Comparison of ENCODE assay signal across 9 cellular contexts in genomic region chr4:7045553-7045952, GRCh38. TPM values are rescaled to one million over a fixed set of nuclear protein-coding genes. Genes with fewer than 3 reads are reported as not detected.
A peak's percentile ranks its signal among the peaks of the same experiment; 100 is the strongest.
DNase-seq lines count a peak whose midpoint lies in the region; ATAC-seq and TF ChIP-seq lines count a peak whose summit lies in the region.
"Had no signal": no experiment of that assay in that cellular context is flagged by ENCODE, and none has a peak within 500 bp of the region (broad histone marks: within the 10 kb centered on the region; RNA-seq: fewer than 3 reads in every experiment).

No MANE protein-coding gene starts in this region.

- H3K56ac ChIP-seq in mesendoderm (ENCODE audit: low read length): no peak overlapping the region

- H3K9me3 ChIP-seq in T-helper 17 cell (ENCODE audit: control insufficient read depth, low read length, poor library complexity, severe bottlenecking): no peaks in the 10 kb centered on the region
- no peaks in the 10 kb centered on the region for H3K9me3 ChIP-seq in skeletal muscle tissue (ENCODE audit: control insufficient read depth in 3 of 3, low read length in 3 of 3)
- H3K9me3 ChIP-seq in osteoblast (ENCODE audit: low read depth, low read length): no peaks in the 10 kb centered on the region

- H2AFZ ChIP-seq in osteoblast (ENCODE audit: low read length): no peak overlapping the region

- H3K18ac ChIP-seq in mesendoderm (ENCODE audit: low read length): no peak overlapping the region

- H3K4ac ChIP-seq in mesendoderm (ENCODE audit: low read depth, low read length): no peak overlapping the region

- H4K20me1 ChIP-seq in osteoblast (ENCODE audit: insufficient read depth, low read length): peaks cover 64% of the 10 kb centered on the region

- H3K4me1 ChIP-seq in skeletal muscle tissue (ENCODE audit: control insufficient read depth in 3 of 3, insufficient read depth in 3 of 3, low read length in 3 of 3): peaks cover 53 to 78% (median 68%) of the 10 kb centered on the region in 3 donors
- H3K4me1 ChIP-seq in osteoblast (ENCODE audit: insufficient read depth, low read length): peaks cover 24% of the 10 kb centered on the region
- peaks cover 2% of the 10 kb centered on the region for H3K4me1 ChIP-seq in mesendoderm (ENCODE audit: control insufficient read depth, low read depth, low read length)

- no peak overlapping the region for H2BK120ac ChIP-seq in mesendoderm (ENCODE audit: low read depth, low read length)

- H2BK15ac ChIP-seq in mesendoderm (replicated peaks; ENCODE audit: low read depth): no peak overlapping the region

- TF ChIP-seq CTCF in epithelial cell of esophagus (IDR thresholded peaks at IDR 0.05; ENCODE audit: insufficient read depth, low read depth, low read length, missing control alignments): no peak
- TF ChIP-seq CTCF in osteoblast (IDR thresholded peaks at IDR 0.05; ENCODE audit: extremely low read depth, low read depth, low read length): no peak

- no peaks in the 10 kb centered on the region for H3K27me3 Mint-ChIP-seq in T-helper 1 cell treated with Interleukin-12 subunit alpha and Interleukin-12 subunit beta and Interleukin-4 antibody, amounts not matched to agents 30 μg/mL and 1 μg/mL, for 36 hours (ENCODE audit: low read depth)
- H3K27me3 Mint-ChIP-seq in T-helper 17 cell: no peaks in the 10 kb centered on the region

- WGBS in mesendoderm (ENCODE audit: extremely low coverage, insufficient coverage, low lambda C conversion rate): no CpG with 5 or more reads among the region's 8 CpGs

- H3K23ac ChIP-seq in mesendoderm (ENCODE audit: low read length): no peak overlapping the region

- H2AK5ac ChIP-seq in mesendoderm (ENCODE audit: low read length): no peak overlapping the region

- H3K27me3 ChIP-seq in skeletal muscle tissue (ENCODE audit: control insufficient read depth in 3 of 3, insufficient read depth in 3 of 3, low read length in 3 of 3): no peaks in the 10 kb centered on the region
- no peaks in the 10 kb centered on the region for H3K27me3 ChIP-seq in osteoblast (ENCODE audit: insufficient read depth, low read length)
- H3K27me3 ChIP-seq in mesendoderm (ENCODE audit: insufficient read depth, low read length, poor library complexity): peaks cover 6% of the 10 kb centered on the region

- H3K4me3 ChIP-seq in epithelial cell of esophagus (ENCODE audit: low read length) (peak overlapping the region; percentile 84), skeletal muscle tissue (ENCODE audit: low read length in 3 of 3) (peak overlapping the region; percentile 56 to 99 (median 91)), osteoblast (ENCODE audit: insufficient read depth, low read length) (no peak overlapping the region), mesendoderm (ENCODE audit: low read length) (no peak overlapping the region)

- H2BK5ac ChIP-seq in mesendoderm (ENCODE audit: low read length): no peak overlapping the region

- H3K4me2 ChIP-seq in osteoblast (ENCODE audit: insufficient read depth, low read length): no peak overlapping the region
- no peak overlapping the region for H3K4me2 ChIP-seq in mesendoderm (ENCODE audit: low read length)

- no peaks in the 10 kb centered on the region for H3K9me3 Mint-ChIP-seq in T-helper 1 cell treated with Interleukin-12 subunit alpha and Interleukin-12 subunit beta and Interleukin-4 antibody, amounts not matched to agents 30 μg/mL and 1 μg/mL, for 36 hours

- H3K36me3 ChIP-seq in skeletal muscle tissue (ENCODE audit: control insufficient read depth in 3 of 3, insufficient read depth in 3 of 3, low read length in 3 of 3): peaks cover 2 to 6% (median 4%) of the 10 kb centered on the region in 3 donors
- H3K36me3 ChIP-seq in osteoblast (ENCODE audit: insufficient read depth, low read length): no peaks in the 10 kb centered on the region
- no peaks in the 10 kb centered on the region for H3K36me3 ChIP-seq in mesendoderm (ENCODE audit: control insufficient read depth, insufficient read depth, low read length)

- no peak for ATAC-seq in T-helper 17 cell

- H4K8ac ChIP-seq in mesendoderm (ENCODE audit: low read depth, low read length): no peak overlapping the region

- H3K4me3 Mint-ChIP-seq in T-helper 1 cell treated with Interleukin-12 subunit alpha and Interleukin-12 subunit beta and Interleukin-4 antibody, amounts not matched to agents 30 μg/mL and 1 μg/mL, for 36 hours: peak overlapping the region; percentile 74
- H3K4me3 Mint-ChIP-seq in T-helper 17 cell: peak overlapping the region; percentile 93

- H3K27ac Mint-ChIP-seq in T-helper 1 cell treated with Interleukin-12 subunit alpha and Interleukin-12 subunit beta and Interleukin-4 antibody, amounts not matched to agents 30 μg/mL and 1 μg/mL, for 36 hours: peak overlapping the region; percentile 65
- peak overlapping the region; percentile 87 for H3K27ac Mint-ChIP-seq in T-helper 17 cell

- H3K9ac ChIP-seq in skeletal muscle tissue (ENCODE audit: low read depth in 1 of 3, low read length in 3 of 3): peak overlapping the region; percentile 24 to 98 (median 71)
- H3K9ac ChIP-seq in mesendoderm (ENCODE audit: low read length): no peak overlapping the region

- H3K79me2 ChIP-seq in osteoblast (ENCODE audit: insufficient read depth, low read length) (peaks cover 72% of the 10 kb centered on the region), mesendoderm (ENCODE audit: control insufficient read depth, insufficient read depth, low read length) (peaks cover 32% of the 10 kb centered on the region)

- H3K27ac ChIP-seq in skeletal muscle tissue (ENCODE audit: low read depth, low read length): peak overlapping the region; percentile 37
- no peak overlapping the region for H3K27ac ChIP-seq in osteoblast (ENCODE audit: low read depth, low read length)
- H3K27ac ChIP-seq in mesendoderm (ENCODE audit: low read depth, low read length): no peak overlapping the region
- H3K27ac ChIP-seq: HL-60 had no signal

- no peak overlapping the region for H4K5ac ChIP-seq in mesendoderm (ENCODE audit: low read length)

- peaks cover 39% of the 10 kb centered on the region for H3K79me1 ChIP-seq in mesendoderm (ENCODE audit: low read length)

- H3K36me3 Mint-ChIP-seq in T-helper 1 cell treated with Interleukin-12 subunit alpha and Interleukin-12 subunit beta and Interleukin-4 antibody, amounts not matched to agents 30 μg/mL and 1 μg/mL, for 36 hours (ENCODE audit: low read depth): peaks cover 12% of the 10 kb centered on the region
- no peaks in the 10 kb centered on the region for H3K36me3 Mint-ChIP-seq in T-helper 17 cell (ENCODE audit: low read depth)

- H3K4me1 Mint-ChIP-seq in T-helper 1 cell treated with Interleukin-12 subunit alpha and Interleukin-12 subunit beta and Interleukin-4 antibody, amounts not matched to agents 30 μg/mL and 1 μg/mL, for 36 hours (ENCODE audit: low read depth): peaks cover 42% of the 10 kb centered on the region
- H3K4me1 Mint-ChIP-seq in T-helper 17 cell: peaks cover 47% of the 10 kb centered on the region

- no peak for DNase-seq in T-helper 1 cell
- no peak for DNase-seq in T-helper 17 cell
- no peak for DNase-seq in epithelial cell of esophagus (ENCODE audit: low read depth)
- DNase-seq in NCI-H1694 (lab: John Stamatoyannopoulos, UW): no peak
- no peak for DNase-seq in osteoblast (ENCODE audit: insufficient read length, low spot score, missing footprints)
- DNase-seq in mesendoderm: no peak

RNA-seq across cellular contexts. Expression of gene TADA2B, which starts 2.4 kb away (rescaled TPM):
- 10 to 100 TPM; 31.8 to 40.9 TPM for total RNA-seq in T-helper 17 cell
- 19.3 TPM for total RNA-seq in skeletal muscle tissue
- total RNA-seq in osteoblast: 12.7 and 13.0 TPM in 2 replicates
- 8.0 TPM for polyA plus RNA-seq in mesendoderm (2013, experiment 1 of 2)
- 8.3 TPM for polyA plus RNA-seq in mesendoderm (2013, experiment 2 of 2)

RNA-seq across cellular contexts. Expression of gene GRPEL1, which starts 22.3 kb away (rescaled TPM):
- total RNA-seq in T-helper 17 cell (10 to 100 TPM; 45.8 to 47.1 TPM), skeletal muscle tissue (19.3 TPM), osteoblast (10.3 and 21.0 TPM in 2 replicates)
- 27.2 TPM for polyA plus RNA-seq in mesendoderm (2013, experiment 1 of 2)
- 28.8 TPM for polyA plus RNA-seq in mesendoderm (2013, experiment 2 of 2)

Comparison
In these comparisons a context has a peak if more than half of its experiments do, and no peak if none do; other contexts are left out.
1. H3K4me3 ChIP-seq: peak in epithelial cell of esophagus (single experiment) and skeletal muscle tissue (3 of 3); none in osteoblast (single experiment) and mesendoderm (single experiment).